ENCODE assay signal across 18 cellular contexts in the genomic region with DNA sequence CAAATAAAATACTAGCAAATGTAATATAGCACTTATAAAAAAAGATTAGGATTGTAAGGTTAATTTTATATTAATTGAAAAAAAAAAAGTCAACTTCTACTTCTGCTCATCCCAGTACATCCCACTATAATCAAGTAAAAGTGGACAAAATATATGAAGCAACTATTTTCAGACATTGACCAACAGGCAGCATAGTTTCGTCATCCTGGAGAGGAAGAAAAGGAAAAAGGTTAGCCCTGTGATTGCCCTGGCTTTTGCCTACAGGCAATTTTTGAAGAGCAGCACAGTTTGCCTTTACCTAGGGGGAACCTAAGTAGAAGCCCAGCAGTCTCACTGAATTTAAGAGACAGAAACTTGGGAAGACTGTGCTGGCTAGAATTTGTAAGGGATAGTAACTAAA. TPM values are rescaled to one million over a fixed set of nuclear protein-coding genes. Genes with fewer than 3 reads are reported as not detected.
DNase-seq lines count a peak whose midpoint lies in the region; ATAC-seq and TF ChIP-seq lines count a peak whose summit lies in the region.
"Had no signal": no experiment of that assay in that cellular context is flagged by ENCODE, and none has a peak within 500 bp of the region (broad histone marks: within the 10 kb centered on the region; RNA-seq: fewer than 3 reads in every experiment).

No MANE protein-coding gene starts in this region.

- ATAC-seq in right lobe of liver (peak in 3 of 4 donors; percentile 28 to 65 (median 57)), GM21528 (IDR thresholded peaks at IDR 0.05; ENCODE audit: low FRiP score, unreplicated experiment) (no peak)
- ATAC-seq: CD8-positive, alpha-beta T cell had no signal

- H3K36me3 Mint-ChIP-seq in immature natural killer cell: peaks cover 0 to 2% (median 0%) of the 10 kb centered on the region in 3 donors
- H3K36me3 Mint-ChIP-seq: CD8-positive, alpha-beta T cell had no signal

- no peaks in the 10 kb centered on the region for H3K9me3 ChIP-seq in right lobe of liver
- H3K9me3 ChIP-seq: BE2C had no signal

- H3K27me3 ChIP-seq in HL-60 (ENCODE audit: insufficient read depth, poor library complexity, severe bottlenecking): no peaks in the 10 kb centered on the region
- H3K27me3 ChIP-seq in right lobe of liver: no peaks in the 10 kb centered on the region
- H3K27me3 ChIP-seq: BE2C had no signal

- no peak overlapping the region for H3K27ac Mint-ChIP-seq in immature natural killer cell
- H3K27ac Mint-ChIP-seq: CD8-positive, alpha-beta T cell had no signal

- H3K4me1 Mint-ChIP-seq in immature natural killer cell: no peaks in the 10 kb centered on the region

- no peaks in the 10 kb centered on the region for H3K9me3 Mint-ChIP-seq in immature natural killer cell
- H3K9me3 Mint-ChIP-seq: CD8-positive, alpha-beta T cell had no signal

- TF ChIP-seq CTCF in HL-60 (IDR thresholded peaks at IDR 0.05; ENCODE audit: insufficient read depth, low read length) (no peak), cardiac fibroblast (IDR thresholded peaks at IDR 0.05; ENCODE audit: low read depth, low read length) (no peak), right lobe of liver (IDR thresholded peaks at IDR 0.05) (no peak)

- no peak for TF ChIP-seq POLR2A in right lobe of liver (IDR thresholded peaks at IDR 0.05)

- H3K36me3 ChIP-seq in right lobe of liver: no peaks in the 10 kb centered on the region

- H3K27ac ChIP-seq in HL-60 (replicated peaks): no peak overlapping the region
- no peak overlapping the region for H3K27ac ChIP-seq in right lobe of liver

- DNase-seq in HL-60 (ENCODE audit: low read depth in 1 of 2, low spot score in 1 of 2): peak; percentile 21 to 47
- peak; percentile 10 for DNase-seq in NCI-H226
- peak; percentile 13 to 22 for DNase-seq in cardiac fibroblast (ENCODE audit: low read depth in 2 of 2)
- no peak for DNase-seq in right lobe of liver
- no peak for DNase-seq in immature natural killer cell
- DNase-seq in islet precursor cell: no peak
- no peak for DNase-seq in NCI-H2081 treated with DMSO at 0.1 percent for 48 hours (lab: John Stamatoyannopoulos, UW)
- DNase-seq: ACHN; BE2C; CD8-positive, alpha-beta T cell; H7; NCI-H1105; NCI-H187; NCI-H446 treated with DMSO at 0.1 percent for 48 hours; NCI-H748 treated with DMSO at 0.1 percent for 48 hours; SHP77 treated with DMSO at 0.1 percent for 48 hours; SW 1271 had no signal

- no peak overlapping the region for H3K4me3 ChIP-seq in HL-60 (replicated peaks; ENCODE audit: insufficient read depth, low read length)
- H3K4me3 ChIP-seq in cardiac fibroblast (replicated peaks in 1 of 2; ENCODE audit: low read depth in 2 of 2, low read length in 2 of 2): no peak overlapping the region
- H3K4me3 ChIP-seq in right lobe of liver: no peak overlapping the region

- peaks cover 0 to 2% (median 1%) of the 10 kb centered on the region in 3 donors for H3K27me3 Mint-ChIP-seq in immature natural killer cell (ENCODE audit: low read depth in 3 of 3)

- WGBS in right lobe of liver (ENCODE audit: insufficient coverage, low coverage, low lambda C conversion rate, missing lambda C conversion rate): 23% methylated on average over 1 of the region's 1 CpG

- no peak overlapping the region for H3K4me3 Mint-ChIP-seq in immature natural killer cell
- H3K4me3 Mint-ChIP-seq: CD8-positive, alpha-beta T cell had no signal

- no peaks in the 10 kb centered on the region for H3K4me1 ChIP-seq in right lobe of liver

- intact Hi-C loops in right lobe of liver (cut with DNase I): no loop called here

RNA-seq across cellular contexts. Expression of gene ACTC1, which starts 52.2 kb away (rescaled TPM):
- 1 to 10 TPM in 1 of 6 experiments, under 1 TPM in 2, not detected in 3; 0.29 to 1.4 (median 0.93) TPM for total RNA-seq in right lobe of liver
- polyA plus RNA-seq in immature natural killer cell: not detected
- total RNA-seq: CD8-positive, alpha-beta T cell had no signal

Comparison
In these comparisons a context has a peak if more than half of its experiments do, and no peak if none do; other contexts are left out.
1. DNase-seq: peak in HL-60 (2 of 2), NCI-H226 (single experiment) and cardiac fibroblast (2 of 2); none in right lobe of liver (0 of 3), immature natural killer cell (0 of 3), islet precursor cell (single experiment) and NCI-H2081 treated with DMSO at 0.1 percent for 48 hours (single experiment).